20 cellular contexts compared by ENCODE assay signal in the genomic region with DNA sequence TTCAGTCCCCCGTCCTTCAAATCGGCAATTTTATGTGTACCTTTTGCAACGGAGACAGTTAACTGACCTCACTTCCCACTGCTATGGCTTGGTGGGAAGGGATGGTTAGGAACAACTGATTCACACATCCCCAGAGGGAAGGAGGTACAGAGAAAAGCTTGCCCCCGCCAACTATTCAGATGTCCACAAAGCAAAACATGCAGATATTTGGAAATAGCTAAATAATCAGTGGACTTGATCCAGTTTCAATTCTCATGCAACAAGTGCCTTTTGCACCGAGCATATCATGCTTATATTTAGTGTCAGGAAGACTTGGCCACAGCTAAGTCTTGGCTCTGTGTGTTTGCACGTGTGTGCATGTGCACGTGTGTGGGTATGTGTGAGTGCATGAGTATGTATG.
A peak's percentile ranks its signal among the peaks of the same experiment; 100 is the strongest.
DNase-seq lines count a peak whose midpoint lies in the region; ATAC-seq and TF ChIP-seq lines count a peak whose summit lies in the region.
"Had no signal": no experiment of that assay in that cellular context is flagged by ENCODE, and none has a peak within 500 bp of the region (broad histone marks: within the 10 kb centered on the region; RNA-seq: fewer than 3 reads in every experiment).

No MANE protein-coding gene starts in this region.

- no peaks in the 10 kb centered on the region for H3K79me2 ChIP-seq in SK-N-SH (ENCODE audit: insufficient read depth)

- peak overlapping the region; percentile 34; the same call in 1 of the 2 replicates for H3K4me2 ChIP-seq in SK-N-SH

- H3K36me3 ChIP-seq in SK-N-SH (replicated peaks in 1 of 2; ENCODE audit: control insufficient read depth in 1 of 2, insufficient read depth in 2 of 2, low read length in 1 of 2) = no peaks in the 10 kb centered on the region
- H3K36me3 ChIP-seq: right atrium auricular region had no signal

- TF ChIP-seq RAD21 in SK-N-SH (IDR thresholded peaks at IDR 0.05; ENCODE audit: low read length) = no peak

- DNase-seq in SK-N-SH (no peak), astrocyte of the spinal cord (ENCODE audit: low read depth, low spot score) (peak; percentile 16), fibroblast of the aortic adventitia (ENCODE audit: low read depth) (peak; percentile 83), stromal cell of bone marrow (ENCODE audit: low read depth) (peak; percentile 72), cortex of kidney (lab: John Stamatoyannopoulos, UW) (no peak), CD1c-positive myeloid dendritic cell (ENCODE audit: extremely low spot score) (no peak)
- DNase-seq: activated gamma-delta T cell; aorta; effector CD4-positive, alpha-beta T cell; H9; mesendoderm; NCI-H2081 treated with DMSO at 0.1 percent for 48 hours; NCI-H69; stimulated activated CD4-positive, alpha-beta T cell treated with anti-CD3 and anti-CD28 coated beads, Interleukin-4, amount 100 ng/mL, for 1 hour; T-helper 2 cell had no signal

- no peaks in the 10 kb centered on the region for H3K9me2 ChIP-seq in SK-N-SH

- CTCF ChIA-PET in SK-N-SH (lab: Yijun Ruan, JAX) = no interaction called here

- TF ChIP-seq CTCF in SK-N-SH (IDR thresholded peaks at IDR 0.05) (no peak), astrocyte of the spinal cord (IDR thresholded peaks at IDR 0.05; ENCODE audit: low read depth, low read length) (no peak), fibroblast of the aortic adventitia (IDR thresholded peaks at IDR 0.05; ENCODE audit: insufficient read depth, low read length) (no peak)

- POLR2A ChIA-PET in SK-N-SH (lab: Yijun Ruan, JAX) = no interaction called here

- no peak for TF ChIP-seq EP300 in SK-N-SH (IDR thresholded peaks at IDR 0.05; ENCODE audit: borderline replicate concordance in 1 of 2, low read depth in 1 of 2, low read length in 1 of 2)

- 88% methylated on average over 7 of the region's 7 CpGs for WGBS in SK-N-SH (ENCODE audit: low lambda C conversion rate)

- peaks cover 19% of the 10 kb centered on the region for H3F3A ChIP-seq in SK-N-SH (replicated peaks; ENCODE audit: insufficient read depth)

- peaks cover 5 to 19% of the 10 kb centered on the region in 2 experiments for H3K4me1 ChIP-seq in SK-N-SH (ENCODE audit: control insufficient read depth in 1 of 2, insufficient read depth in 2 of 2, low read depth in 1 of 2, low read length in 1 of 2)

- H3K27me3 ChIP-seq in SK-N-SH (ENCODE audit: insufficient read depth) = no peaks in the 10 kb centered on the region
- H3K27me3 ChIP-seq: right atrium auricular region had no signal

- H3K9ac ChIP-seq in SK-N-SH = no peak overlapping the region

- no peaks in the 10 kb centered on the region for H4K20me1 ChIP-seq in SK-N-SH (ENCODE audit: insufficient read depth)

- in situ Hi-C loops in astrocyte of the spinal cord (cut with HindIII; ENCODE audit: low sequenced_read_pairs) = no loop called here

- no peak for ATAC-seq in SK-N-SH treated with all-trans-retinoic acid at 6 μM for 48 hours
- no peak for ATAC-seq in HG03159 (IDR thresholded peaks at IDR 0.05; ENCODE audit: unreplicated experiment)
- ATAC-seq: activated CD4-positive, CD25-positive, alpha-beta regulatory T cell treated with anti-CD3 and anti-CD28 coated beads, Interleukin-2, amount 50 U/mL, for 24 hours had no signal

- no peak overlapping the region for H2AFZ ChIP-seq in SK-N-SH (ENCODE audit: low read depth)

- H3K9me3 ChIP-seq in SK-N-SH = no peaks in the 10 kb centered on the region

- peak overlapping the region in 1 of 2 experiments; percentile 73; a peak in 2 of 4 replicates for H3K27ac ChIP-seq in SK-N-SH (ENCODE audit: low read depth in 2 of 2, low read length in 1 of 2)
- H3K27ac ChIP-seq: 22Rv1, right atrium auricular region had no signal

- H3K4me3 ChIP-seq in SK-N-SH (ENCODE audit: low read depth in 2 of 2, low read length in 1 of 2) (no peak overlapping the region), astrocyte of the spinal cord (ENCODE audit: low read depth, low read length) (no peak overlapping the region), fibroblast of the aortic adventitia (ENCODE audit: low read depth, low read length) (no peak overlapping the region)
- H3K4me3 ChIP-seq: right atrium auricular region had no signal

TF ChIP-seq in SK-N-SH, 30 proteins besides CTCF, POLR2A, EP300 and RAD21:
- TF ChIP-seq ELF1 (IDR thresholded peaks at IDR 0.05) (no peak), GATA2 (CRISPR knock-in tag; IDR thresholded peaks at IDR 0.05) (no peak), FOXJ3 (CRISPR knock-in tag; IDR thresholded peaks at IDR 0.05) (no peak)
TF ChIP-seq in SK-N-SH: peak in this region for 0.

TF ChIP-seq in SK-N-SH treated with all-trans-retinoic acid at 6 μM for 48 hours, 23 proteins besides CTCF, POLR2A, EP300 and RAD21 (continues in another document):
- no peak for TF ChIP-seq CSDC2 (CRISPR knock-in tag; IDR thresholded peaks at IDR 0.05)
- no peak for TF ChIP-seq OSR1 (CRISPR knock-in tag; IDR thresholded peaks at IDR 0.05)
- TF ChIP-seq ZC3H10 (CRISPR knock-in tag; IDR thresholded peaks at IDR 0.05) = no peak
- TF ChIP-seq ZFP3 (CRISPR knock-in tag; IDR thresholded peaks at IDR 0.05) = no peak
- no peak for TF ChIP-seq TSHZ2 (CRISPR knock-in tag; IDR thresholded peaks at IDR 0.05)
- TF ChIP-seq SNAI2 (CRISPR knock-in tag; IDR thresholded peaks at IDR 0.05) = no peak
- TF ChIP-seq ARNTL (CRISPR knock-in tag; IDR thresholded peaks at IDR 0.05; ENCODE audit: borderline replicate concordance, low read depth) = no peak
- TF ChIP-seq CSRNP3 (CRISPR knock-in tag; IDR thresholded peaks at IDR 0.05) = no peak
- TF ChIP-seq BACH2 (CRISPR knock-in tag; IDR thresholded peaks at IDR 0.05; ENCODE audit: borderline replicate concordance) = no peak
- TF ChIP-seq TOX (CRISPR knock-in tag; IDR thresholded peaks at IDR 0.05; ENCODE audit: borderline replicate concordance) = no peak
- TF ChIP-seq ZNF565 (CRISPR knock-in tag; conservative IDR thresholded peaks at IDR 0.05; ENCODE audit: low read depth) = no peak
- no peak for TF ChIP-seq ZFP30 (CRISPR knock-in tag; IDR thresholded peaks at IDR 0.05)
- no peak for TF ChIP-seq CREB5 (CRISPR knock-in tag; IDR thresholded peaks at IDR 0.05; ENCODE audit: low read depth)
- no peak for TF ChIP-seq ISL1 (CRISPR knock-in tag; IDR thresholded peaks at IDR 0.05)
- no peak for TF ChIP-seq TCF4 (CRISPR knock-in tag; IDR thresholded peaks at IDR 0.05; ENCODE audit: borderline replicate concordance)

Comparison
In these comparisons a context has a peak if more than half of its experiments do, and no peak if none do; other contexts are left out.
1. DNase-seq: peak in astrocyte of the spinal cord (single experiment), fibroblast of the aortic adventitia (single experiment) and stromal cell of bone marrow (single experiment); none in SK-N-SH (single experiment), cortex of kidney (single experiment) and CD1c-positive myeloid dendritic cell (single experiment).